Comparison of ENCODE assay signal across 18 cellular contexts in genomic region chr7:136189506-136189998, GRCh38.
DNase-seq lines count a peak whose midpoint lies in the region; ATAC-seq, FAIRE-seq and TF ChIP-seq lines count a peak whose summit lies in the region.
"Had no signal": no experiment of that assay in that cellular context is flagged by ENCODE, and none has a peak within 500 bp of the region (broad histone marks: within the 10 kb centered on the region; RNA-seq: fewer than 3 reads in every experiment).

No MANE protein-coding gene starts in this region.

- no peaks in the 10 kb centered on the region; a peak in 1 of 7 replicates for H3K4me1 ChIP-seq in H1 (replicated peaks in 1 of 4; ENCODE audit: control insufficient read depth in 3 of 4, insufficient read depth in 4 of 4, low read length in 3 of 4)
- H3K4me1 ChIP-seq: A549, BLaER1, HAP-1 had no signal

- WGBS in H1 (ENCODE audit: extremely low coverage in 1 of 2, insufficient coverage in 1 of 2, insufficient read length in 1 of 2, insufficient replicate concordance in 2 of 2, low coverage in 1 of 2, low lambda C conversion rate in 2 of 2, missing lambda C conversion rate in 1 of 2), 2 experiments = 86% methylated on average over 5 of the region's 5 CpGs; no CpG with 5 or more reads in 1 of the 2 experiments

- H3K14ac ChIP-seq in H1 (ENCODE audit: insufficient read length) = no peak overlapping the region

- H2BK120ac ChIP-seq in H1 (replicated peaks; ENCODE audit: low read depth, low read length) = no peak overlapping the region

- CTCF ChIA-PET in WTC11 (lab: Charles Lee) (no interaction called here), H1 (lab: Charles Lee; ENCODE audit: partially characterized antibody) (interaction anchor here (0.7 kb wide), 1 partner anchor 12 kb away, joined by 4 read pairs; no protein-coding TSS in a partner anchor)
- CTCF ChIA-PET in activated CD4-positive, alpha-beta T cell treated with anti-CD3 and anti-CD28 coated beads for 36 hours (lab: Charles Lee) = no interaction called here

- no peak overlapping the region for H3K9ac ChIP-seq in H1 (replicated peaks in 1 of 4; ENCODE audit: extremely low read depth in 1 of 4, low read depth in 3 of 4, low read length in 3 of 4)
- H3K9ac ChIP-seq: BLaER1 had no signal

- H3K4me1 Mint-ChIP-seq in WTC11 = peaks cover 7% of the 10 kb centered on the region
- H3K4me1 Mint-ChIP-seq in activated CD4-positive, alpha-beta T cell treated with anti-CD3 and anti-CD28 coated beads for 36 hours = no peaks in the 10 kb centered on the region
- H3K4me1 Mint-ChIP-seq: CD8-positive, alpha-beta memory T cell had no signal

- ATAC-seq in WTC11 = peak; percentile 57; the same call in 1 of the 2 replicates
- ATAC-seq in HG03460 (IDR thresholded peaks at IDR 0.05; ENCODE audit: unreplicated experiment) = no peak
- ATAC-seq in activated CD4-positive, alpha-beta T cell treated with anti-CD3 and anti-CD28 coated beads for 36 hours = no peak

- H2BK12ac ChIP-seq in H1 (ENCODE audit: low read depth, low read length) = no peak overlapping the region

- H3K4me3 ChIP-seq in H1 (ENCODE audit: extremely low read depth in 1 of 4, insufficient read depth in 2 of 4, low read depth in 3 of 4, low read length in 4 of 4) = no peak overlapping the region
- H3K4me3 ChIP-seq: A549, BLaER1, HAP-1 had no signal

- intact Hi-C loops in activated CD4-positive, alpha-beta T cell treated with anti-CD3 and anti-CD28 coated beads for 36 hours (cut with DNase I, micrococcal nuclease) = no loop called here

- no peak overlapping the region for H3K4me2 ChIP-seq in H1 (ENCODE audit: insufficient read depth in 1 of 2, low read depth in 2 of 2, low read length in 2 of 2)
- H3K4me2 ChIP-seq: A549, BLaER1 had no signal

- TF ChIP-seq POLR2A in H1 (IDR thresholded peaks at IDR 0.05; ENCODE audit: control extremely low read depth in 1 of 2, low read depth in 2 of 2, low read length in 2 of 2) = no peak

- no peak overlapping the region for H4K5ac ChIP-seq in H1 (ENCODE audit: insufficient read length, low read depth, low read length)

- no peaks in the 10 kb centered on the region for H3K23me2 ChIP-seq in H1 (ENCODE audit: low read depth, low read length)

- H3K4ac ChIP-seq in H1 (replicated peaks; ENCODE audit: insufficient read length, low read depth, low read length) = no peak overlapping the region

- peak overlapping the region; percentile 10; the same call in 1 of the 2 replicates for H2AFZ ChIP-seq in H1 (ENCODE audit: low read length)

- no peak overlapping the region for H4K8ac ChIP-seq in H1 (ENCODE audit: extremely low read depth, insufficient read depth, low read length)

- no peak for TF ChIP-seq EP300 in H1 (IDR thresholded peaks at IDR 0.05; ENCODE audit: borderline replicate concordance in 1 of 2, low read depth in 2 of 2, low read length in 2 of 2)

- H4K20me1 ChIP-seq in H1 (replicated peaks in 1 of 2; ENCODE audit: control insufficient read depth in 1 of 2, insufficient read depth in 2 of 2, low read length in 2 of 2) = no peaks in the 10 kb centered on the region
- H4K20me1 ChIP-seq: BLaER1 had no signal

- no peaks in the 10 kb centered on the region for H3K9me3 ChIP-seq in H1 (ENCODE audit: insufficient read depth in 2 of 2, low read depth in 1 of 2, low read length in 1 of 2)
- H3K9me3 ChIP-seq: A549, BLaER1, HAP-1 had no signal

- H3K27me3 Mint-ChIP-seq in WTC11 (ENCODE audit: low read depth) = no peaks in the 10 kb centered on the region
- no peaks in the 10 kb centered on the region for H3K27me3 Mint-ChIP-seq in activated CD4-positive, alpha-beta T cell treated with anti-CD3 and anti-CD28 coated beads for 36 hours
- H3K27me3 Mint-ChIP-seq: CD8-positive, alpha-beta memory T cell had no signal

- H2AK5ac ChIP-seq in H1 (ENCODE audit: low read depth, low read length) = no peak overlapping the region

- no peak overlapping the region for H3K27ac Mint-ChIP-seq in WTC11
- H3K27ac Mint-ChIP-seq in activated CD4-positive, alpha-beta T cell treated with anti-CD3 and anti-CD28 coated beads for 36 hours = no peak overlapping the region
- H3K27ac Mint-ChIP-seq: CD8-positive, alpha-beta memory T cell had no signal

- no peak overlapping the region for H3K56ac ChIP-seq in H1 (replicated peaks; ENCODE audit: insufficient read length, low read depth, low read length)

- no peak overlapping the region for H3K18ac ChIP-seq in H1 (ENCODE audit: extremely low read depth, low read length)

- H2BK5ac ChIP-seq in H1 (ENCODE audit: low read depth, low read length) = no peak overlapping the region

- no peaks in the 10 kb centered on the region for H3K27me3 ChIP-seq in H1 (replicated peaks in 1 of 4; ENCODE audit: control insufficient read depth in 3 of 4, extremely low read depth in 1 of 4, insufficient read depth in 3 of 4, low read length in 3 of 4)
- H3K27me3 ChIP-seq: BLaER1 had no signal

- DNase-seq in DMS53 (lab: John Stamatoyannopoulos, UW) = peak; percentile 22
- no peak for DNase-seq in DMS53 treated with DMSO at 0.1 percent for 48 hours (lab: John Stamatoyannopoulos, UW; ENCODE audit: unreplicated experiment)
- peak; percentile 12 for DNase-seq in HT-29 (ENCODE audit: low spot score)
- DNase-seq in WTC11 (ENCODE audit: low spot score) = no peak
- no peak for DNase-seq in H1 (ENCODE audit: low read depth in 1 of 2, low spot score in 2 of 2)
- no peak for DNase-seq in activated CD4-positive, alpha-beta T cell treated with anti-CD3 and anti-CD28 coated beads for 36 hours
- DNase-seq in G401 (ENCODE audit: low spot score) = no peak
- DNase-seq: CD8-positive, alpha-beta memory T cell; COR-L47; DMS 273 treated with DMSO at 0.1 percent for 48 hours; DMS79; GF-D8; KBM-7 had no signal

- no peak overlapping the region for H4K91ac ChIP-seq in H1 (replicated peaks; ENCODE audit: insufficient read length, low read length)

- H2BK15ac ChIP-seq in H1 (ENCODE audit: low read length) = no peak overlapping the region

- in situ Hi-C loops in G401 (cut with HindIII; ENCODE audit: low sequenced_read_pairs) = no loop called here

- no peaks in the 10 kb centered on the region for H3K36me3 Mint-ChIP-seq in WTC11
- no peaks in the 10 kb centered on the region for H3K36me3 Mint-ChIP-seq in activated CD4-positive, alpha-beta T cell treated with anti-CD3 and anti-CD28 coated beads for 36 hours (ENCODE audit: low read depth)

- H2BK20ac ChIP-seq in H1 (ENCODE audit: low read length) = no peak overlapping the region

- H3K36me3 ChIP-seq in H1 (ENCODE audit: control insufficient read depth in 2 of 4, insufficient read depth in 4 of 4, low read length in 3 of 4) = no peaks in the 10 kb centered on the region
- H3K36me3 ChIP-seq: BLaER1, HAP-1 had no signal

- no peak overlapping the region for H3K4me3 Mint-ChIP-seq in WTC11
- H3K4me3 Mint-ChIP-seq in activated CD4-positive, alpha-beta T cell treated with anti-CD3 and anti-CD28 coated beads for 36 hours = no peak overlapping the region
- H3K4me3 Mint-ChIP-seq: CD8-positive, alpha-beta memory T cell had no signal

- H3K79me2 ChIP-seq in H1 (ENCODE audit: control insufficient read depth in 1 of 2, insufficient read depth in 2 of 2, low read length in 2 of 2) = no peaks in the 10 kb centered on the region

- no peak for FAIRE-seq in H1 (lab: Jason Lieb, UNC)
- FAIRE-seq: A549 had no signal

- no peaks in the 10 kb centered on the region for H3K79me1 ChIP-seq in H1 (ENCODE audit: low read depth, low read length)

- peak in 1 of 2 experiments; percentile 24; a peak in 1 of 4 replicates for TF ChIP-seq RAD21 in H1 (IDR thresholded peaks at IDR 0.05 in 1 of 2, conservative IDR thresholded peaks at IDR 0.05 in 1 of 2; ENCODE audit: low read depth in 2 of 2, low read length in 2 of 2)

- TF ChIP-seq CTCF in WTC11 (IDR thresholded peaks at IDR 0.05) (no peak), H1 (IDR thresholded peaks at IDR 0.05; ENCODE audit: control extremely low read depth in 1 of 3, insufficient read depth in 1 of 3, low read depth in 1 of 3, low read length in 3 of 3) (0 out of 4 replicates have a peak, but pooled peaks of 1 of the 3 experiments have one; percentile 4)

- POLR2A ChIA-PET in WTC11 (lab: Charles Lee) = no interaction called here
- POLR2A ChIA-PET in H1 (lab: Charles Lee; ENCODE audit: partially characterized antibody) = no interaction called here
- POLR2A ChIA-PET in activated CD4-positive, alpha-beta T cell treated with anti-CD3 and anti-CD28 coated beads for 36 hours (lab: Charles Lee) = no interaction called here

- no peak overlapping the region for H3K23ac ChIP-seq in H1 (ENCODE audit: insufficient read length)

- H3K9me3 Mint-ChIP-seq in WTC11 = peaks cover 8% of the 10 kb centered on the region
- peaks cover 3% of the 10 kb centered on the region for H3K9me3 Mint-ChIP-seq in activated CD4-positive, alpha-beta T cell treated with anti-CD3 and anti-CD28 coated beads for 36 hours (ENCODE audit: low read depth)

- H3K27ac ChIP-seq in H1 (ENCODE audit: low read depth, low read length) = no peak overlapping the region
- H3K27ac ChIP-seq: 22Rv1, A549, BLaER1 had no signal

TF ChIP-seq in WTC11, 78 proteins besides CTCF, POLR2A, EP300 and RAD21 (continues in another document):
- no peak for TF ChIP-seq ZNF317 (CRISPR knock-in tag; IDR thresholded peaks at IDR 0.05; ENCODE audit: borderline replicate concordance, low read depth)

TF ChIP-seq in H1, 55 proteins besides CTCF, POLR2A, EP300 and RAD21:
- TF ChIP-seq HDAC6 (IDR thresholded peaks at IDR 0.05; ENCODE audit: low read depth, low read length) = no peak
TF ChIP-seq in H1: peak in this region for 0.

Comparison
In these comparisons a context has a peak if more than half of its experiments do, and no peak if none do; other contexts are left out.
1. DNase-seq: peak in DMS53 (single experiment) and HT-29 (single experiment); none in DMS53 treated with DMSO at 0.1 percent for 48 hours (single experiment), WTC11 (single experiment), H1 (0 of 2), activated CD4-positive, alpha-beta T cell treated with anti-CD3 and anti-CD28 coated beads for 36 hours (single experiment) and G401 (single experiment).